19 cellular contexts compared by ENCODE assay signal in the genomic region with DNA sequence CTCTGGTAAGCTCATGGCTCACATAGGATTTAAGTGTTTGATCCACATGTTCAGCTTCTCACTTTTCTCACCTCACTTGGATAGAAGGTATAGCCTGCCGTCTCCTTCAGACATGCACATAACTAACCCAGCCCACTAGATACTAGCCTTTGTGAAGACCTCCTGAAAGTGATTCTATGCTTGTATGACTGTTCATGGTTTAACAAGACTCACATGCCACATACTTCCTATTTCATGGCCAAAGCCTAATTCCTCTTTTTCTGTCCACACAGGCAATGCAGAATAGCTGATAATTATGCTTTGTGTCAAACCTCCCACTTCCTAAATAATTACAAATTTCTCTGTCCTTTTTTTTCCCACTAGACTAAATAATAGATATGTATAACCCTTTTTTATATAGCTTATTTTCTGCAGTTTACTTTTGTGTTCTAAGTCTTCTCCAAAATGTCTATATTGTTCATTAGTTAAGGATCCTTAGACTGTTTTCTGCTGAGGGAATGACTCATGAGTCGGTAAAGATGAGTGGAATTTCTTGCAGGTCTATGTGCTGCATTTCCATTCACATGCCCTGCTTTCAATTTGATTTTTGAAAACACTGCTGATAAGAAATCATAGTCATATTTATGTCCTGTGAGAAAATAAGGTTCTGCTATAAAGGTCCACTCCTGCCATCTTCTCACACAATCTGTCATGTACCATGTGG. TPM values are rescaled to one million over a fixed set of nuclear protein-coding genes. Genes with fewer than 3 reads are reported as not detected.
DNase-seq lines count a peak whose midpoint lies in the region; ATAC-seq, FAIRE-seq and TF ChIP-seq lines count a peak whose summit lies in the region.
"Had no signal": no experiment of that assay in that cellular context is flagged by ENCODE, and none has a peak within 500 bp of the region (broad histone marks: within the 10 kb centered on the region; RNA-seq: fewer than 3 reads in every experiment).

No MANE protein-coding gene starts in this region.

- 82% methylated on average over 2 of the region's 2 CpGs for WGBS in suprapubic skin

- TF ChIP-seq EP300 in suprapubic skin (IDR thresholded peaks at IDR 0.05), result no peak

- H3K4me1 ChIP-seq in suprapubic skin (peaks cover 9% of the 10 kb centered on the region), Peyer's patch (no peaks in the 10 kb centered on the region)
- H3K4me1 ChIP-seq: left ventricle myocardium inferior had no signal

- H3K36me3 ChIP-seq in suprapubic skin (no peaks in the 10 kb centered on the region), Peyer's patch (no peaks in the 10 kb centered on the region)
- H3K36me3 ChIP-seq: adrenal gland, sigmoid colon had no signal

- H3K4me3 Mint-ChIP-seq in progenitor cell of endocrine pancreas (ENCODE audit: low read depth), result no peak overlapping the region
- H3K4me3 Mint-ChIP-seq: nephron had no signal

- no peaks in the 10 kb centered on the region for H3K36me3 Mint-ChIP-seq in progenitor cell of endocrine pancreas (ENCODE audit: insufficient read depth)

- H3K27ac Mint-ChIP-seq in progenitor cell of endocrine pancreas, result peak overlapping the region; percentile 71
- H3K27ac Mint-ChIP-seq: nephron had no signal

- DNase-seq in SKM-1 treated with dmso at 0.1 percent for 144 hours (lab: John Stamatoyannopoulos, UW; ENCODE audit: unreplicated experiment) (peak; percentile 67), progenitor cell of endocrine pancreas (ENCODE audit: low spot score, unreplicated experiment) (no peak), C1 segment of cervical spinal cord (lab: John Stamatoyannopoulos, UW) (no peak), urothelium cell line (ENCODE audit: low spot score) (no peak), suprapubic skin (ENCODE audit: low spot score in 2 of 2) (no peak), Peyer's patch (no peak)
- DNase-seq: activated T-cell treated with anti-CD3 and anti-CD28 coated beads for 4 hours, adrenal gland, cortex of kidney, EL, esophagus squamous epithelium, hippocampal formation, left ventricle myocardium inferior, NCI-H2171, sigmoid colon had no signal

- H3K27ac ChIP-seq in suprapubic skin, result no peak overlapping the region
- H3K27ac ChIP-seq in Peyer's patch, result no peak overlapping the region
- H3K27ac ChIP-seq: adrenal gland, esophagus squamous epithelium, left ventricle myocardium inferior, sigmoid colon had no signal

- H3K27me3 Mint-ChIP-seq in progenitor cell of endocrine pancreas, result no peaks in the 10 kb centered on the region

- FAIRE-seq in urothelium cell line (lab: Jason Lieb, UNC), result no peak

- TF ChIP-seq CTCF in progenitor cell of endocrine pancreas (IDR thresholded peaks at IDR 0.05; ENCODE audit: unreplicated experiment), result no peak
- no peak for TF ChIP-seq CTCF in suprapubic skin (IDR thresholded peaks at IDR 0.05)
- TF ChIP-seq CTCF in Peyer's patch (IDR thresholded peaks at IDR 0.05), result no peak

- H3K27me3 ChIP-seq in suprapubic skin (no peaks in the 10 kb centered on the region), Peyer's patch (no peaks in the 10 kb centered on the region)
- H3K27me3 ChIP-seq: adrenal gland; BLaER1 treated with 17β-estradiol and CSF1 and Interleukin-3, amounts not matched to agents 10 nM and 100 nM; esophagus squamous epithelium; sigmoid colon had no signal

- H3K9me3 ChIP-seq in suprapubic skin (no peaks in the 10 kb centered on the region), Peyer's patch (no peaks in the 10 kb centered on the region)
- H3K9me3 ChIP-seq: adrenal gland, esophagus squamous epithelium, left ventricle myocardium inferior, sigmoid colon had no signal

- H3K4me3 ChIP-seq in suprapubic skin (no peak overlapping the region), Peyer's patch (no peak overlapping the region)
- H3K4me3 ChIP-seq: adrenal gland; BLaER1 treated with 17β-estradiol and CSF1 and Interleukin-3, amounts not matched to agents 10 nM and 100 nM; esophagus squamous epithelium; left ventricle myocardium inferior; sigmoid colon had no signal

- no peak for TF ChIP-seq POLR2A in suprapubic skin (IDR thresholded peaks at IDR 0.05)
- no peak for TF ChIP-seq POLR2A in Peyer's patch (IDR thresholded peaks at IDR 0.05)

- no peaks in the 10 kb centered on the region for H3K9me3 Mint-ChIP-seq in progenitor cell of endocrine pancreas (ENCODE audit: low read depth)
- H3K9me3 Mint-ChIP-seq: nephron had no signal

- peak; percentile 72 for ATAC-seq in GM21515 (IDR thresholded peaks at IDR 0.05; ENCODE audit: unreplicated experiment)
- peak; percentile 70 for ATAC-seq in HG03521 (IDR thresholded peaks at IDR 0.05; ENCODE audit: unreplicated experiment)

- no peaks in the 10 kb centered on the region for H3K4me1 Mint-ChIP-seq in progenitor cell of endocrine pancreas (ENCODE audit: low read depth)
- H3K4me1 Mint-ChIP-seq: nephron had no signal

RNA-seq across cellular contexts. Expression of a gene that starts 43.0 kb away (rescaled TPM):
- total RNA-seq in progenitor cell of endocrine pancreas (49.4 and 55.8 TPM in 2 replicates), suprapubic skin (10 to 100 TPM; 52.0 to 78.3 (median 66.5) TPM), Peyer's patch (10 to 100 TPM; 19.9 to 56.9 (median 40.8) TPM)
